8 cellular contexts compared by ENCODE assay signal in the genomic region with DNA sequence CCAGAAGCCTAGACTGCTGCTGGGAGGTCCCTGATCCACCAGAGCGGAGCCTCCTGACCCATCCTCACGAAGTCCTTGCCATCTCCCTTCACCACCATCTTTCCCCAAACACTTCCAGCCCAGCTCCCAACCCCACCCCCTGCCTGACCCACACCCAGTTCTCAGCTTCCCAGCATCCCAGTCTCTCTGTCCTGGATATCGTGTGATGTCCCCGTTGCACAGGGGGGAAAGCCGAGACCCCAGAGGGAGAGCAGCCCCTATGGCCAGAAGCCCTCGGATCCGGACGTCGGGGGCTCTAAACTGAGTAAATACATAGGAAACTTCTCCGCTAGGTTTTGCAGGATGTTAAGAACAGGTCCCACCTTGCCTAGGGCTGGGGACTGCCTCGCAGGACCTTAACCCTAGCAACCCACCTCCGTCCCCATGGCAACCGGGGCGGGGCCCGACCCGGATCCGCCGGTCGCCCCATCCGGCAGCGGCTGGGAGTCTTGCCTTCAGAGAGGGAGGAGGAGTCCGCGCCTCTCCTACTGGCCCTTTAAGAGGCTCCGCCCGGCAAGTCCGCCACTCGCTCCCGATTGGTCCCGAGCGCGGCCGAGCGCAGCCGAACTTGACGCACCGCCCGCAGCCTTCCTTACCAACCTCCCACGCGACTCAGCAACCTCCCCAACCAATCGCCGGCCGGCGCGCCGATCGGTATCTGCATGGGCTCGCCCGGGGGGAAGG. TPM values are rescaled to one million over a fixed set of nuclear protein-coding genes. Genes with fewer than 3 reads are reported as not detected.
A peak's percentile ranks its signal among the peaks of the same experiment; 100 is the strongest.
DNase-seq lines count a peak whose midpoint lies in the region; ATAC-seq, FAIRE-seq and TF ChIP-seq lines count a peak whose summit lies in the region.

No MANE protein-coding gene starts in this region.

- peak overlapping the region; percentile 78 for H3K4me3 ChIP-seq in AG10803 (ENCODE audit: low read length)
- H3K4me3 ChIP-seq in kidney (ENCODE audit: low read length in 2 of 2) = peak overlapping the region; percentile 64 to 74

- peak overlapping the region in 1 of 2 donors; percentile 37 for H3K27ac ChIP-seq in kidney (ENCODE audit: low read depth in 2 of 2, low read length in 2 of 2)

- peaks cover 0 to 2% of the 10 kb centered on the region in 2 donors for H3K36me3 ChIP-seq in kidney (ENCODE audit: control insufficient read depth in 1 of 2, insufficient read depth in 2 of 2, low read length in 2 of 2)

- peak; percentile 100 for DNase-seq in AG10803 (ENCODE audit: low read depth)
- peak; percentile 98 for DNase-seq in GM19239 (ENCODE audit: insufficient read length, low spot score)
- peak; percentile 98 for DNase-seq in NCI-H460 (ENCODE audit: extremely low read depth, low read depth)
- peak; percentile 99 for DNase-seq in activated CD4-positive, alpha-beta T cell treated with anti-CD3 and anti-CD28 coated beads for 1 hour
- peak; percentile 99 for DNase-seq in cerebellum (ENCODE audit: low spot score)
- DNase-seq in kidney = peak; percentile 100
- DNase-seq in stimulated activated CD4-positive, alpha-beta T cell treated with anti-CD3 and anti-CD28 coated beads, Interleukin-12 subunit alpha, Interleukin-12 subunit beta, amount 100 ng/mL, for 48 hours (ENCODE audit: low read depth in 2 of 3, low spot score in 1 of 3) = peak; percentile 98 to 100 (median 100)

- H3K9ac ChIP-seq in kidney (ENCODE audit: low read length in 2 of 2) = peak overlapping the region; percentile 29 to 53

- intact Hi-C loops in kidney (cut with DNase I) = no loop called here

- peak; percentile 97 for FAIRE-seq in GM19239 (lab: Jason Lieb, UNC)
- peak; percentile 98 for FAIRE-seq in kidney (lab: Jason Lieb, UNC)

- no peak for TF ChIP-seq CTCF in AG10803 (conservative IDR thresholded peaks at IDR 0.05; ENCODE audit: low read length)
- TF ChIP-seq CTCF in kidney (IDR thresholded peaks at IDR 0.05; ENCODE audit: borderline replicate concordance, extremely low read depth, insufficient read depth) = no peak

- H3K4me1 ChIP-seq in kidney (ENCODE audit: control insufficient read depth in 1 of 2, insufficient read depth in 1 of 2, low read depth in 1 of 2, low read length in 2 of 2) = peaks cover 3 to 4% of the 10 kb centered on the region in 2 donors

- no peaks in the 10 kb centered on the region for H3K9me3 ChIP-seq in kidney (ENCODE audit: control insufficient read depth in 1 of 2, low read length in 2 of 2)

- ATAC-seq in HG03439 (IDR thresholded peaks at IDR 0.05; ENCODE audit: unreplicated experiment) = peak; percentile 88

RNA-seq across cellular contexts. Expression of a gene that starts 0.5 kb away (rescaled TPM):
- 125 and 134 TPM in 2 replicates for total RNA-seq in NCI-H460 (2014; rRNA removed; shearing (Covaris generic))
- polyA plus RNA-seq in NCI-H460 (2014; cell fraction: nucleus; rRNA removed) = 246 and 257 TPM in 2 replicates
- total RNA-seq in cerebellum = 15.4 TPM
- total RNA-seq in kidney = 69.7 TPM
- 82.6 TPM for polyA plus RNA-seq in kidney (ENCODE audit: insufficient read depth, low read depth, low replicate concordance)

RNA-seq across cellular contexts. Expression of a gene that starts 13.0 kb away (rescaled TPM):
- total RNA-seq in NCI-H460 (2014; rRNA removed; shearing (Covaris generic)) = 0.25 and 0.29 TPM in 2 replicates
- polyA plus RNA-seq in NCI-H460 (2014; cell fraction: nucleus; rRNA removed) = not detected in 2 replicates
- total RNA-seq in cerebellum (0.09 TPM), kidney (2.1 TPM)
- polyA plus RNA-seq in kidney (ENCODE audit: insufficient read depth, low read depth, low replicate concordance) = 2.1 TPM

RNA-seq across cellular contexts. Expression of a gene that starts 14.9 kb away (rescaled TPM):
- total RNA-seq in NCI-H460 (2014; rRNA removed; shearing (Covaris generic)) = 178 and 210 TPM in 2 replicates
- 302 and 364 TPM in 2 replicates for polyA plus RNA-seq in NCI-H460 (2014; cell fraction: nucleus; rRNA removed)
- total RNA-seq in cerebellum (30.4 TPM), kidney (124 TPM)
- 113 TPM for polyA plus RNA-seq in kidney (ENCODE audit: insufficient read depth, low read depth, low replicate concordance)

RNA-seq across cellular contexts. Expression of a gene that starts 33.3 kb away (rescaled TPM):
- not detected in 2 replicates for total RNA-seq in NCI-H460 (2014; rRNA removed; shearing (Covaris generic))
- polyA plus RNA-seq in NCI-H460 (2014; cell fraction: nucleus; rRNA removed) = not detected in 2 replicates
- total RNA-seq in cerebellum (0.54 TPM), kidney (9.2 TPM)
- 1.2 TPM for polyA plus RNA-seq in kidney (ENCODE audit: insufficient read depth, low read depth, low replicate concordance)

RNA-seq across cellular contexts. Expression of a gene that starts 34.4 kb away (rescaled TPM):
- 1.2 and 1.4 TPM in 2 replicates for total RNA-seq in NCI-H460 (2014; rRNA removed; shearing (Covaris generic))
- polyA plus RNA-seq in NCI-H460 (2014; cell fraction: nucleus; rRNA removed) = 2.0 and 3.2 TPM in 2 replicates
- total RNA-seq in cerebellum (0.45 TPM), kidney (6.7 TPM)
- 8.8 TPM for polyA plus RNA-seq in kidney (ENCODE audit: insufficient read depth, low read depth, low replicate concordance)
